Comparison of ENCODE assay signal across 1 cellular context in genomic region chr3:119579366-119580147, GRCh38.
TF ChIP-seq lines count a peak whose summit lies in the region.

Gene ADPRH (plus strand): TSS chr3:119579492. CDS start chr3:119582170, 2,678 bp downstream.

TF ChIP-seq in GM12878, 131 proteins besides CTCF, POLR2A, EP300 and RAD21 (continued from another document):
- TF ChIP-seq MLLT1 (IDR thresholded peaks at IDR 0.05) (peak; percentile 71; the same call in 1 of the 2 replicates), BHLHE40 (IDR thresholded peaks at IDR 0.05; ENCODE audit: borderline replicate concordance in 1 of 2, low read depth in 2 of 2, low read length in 1 of 2) (peak; percentile 56 to 80; a peak in 3 of 4 replicates), BCL11A (IDR thresholded peaks at IDR 0.05; ENCODE audit: low read depth, low read length) (no peak), MTA2 (IDR thresholded peaks at IDR 0.05; ENCODE audit: low read depth) (peak; percentile 31; the same call in 1 of the 2 replicates), POLR2AphosphoS2 (IDR thresholded peaks at IDR 0.05; ENCODE audit: low read depth, low read length) (peak; percentile 32; the same call in 1 of the 2 replicates), SREBF1 (IDR thresholded peaks at IDR 0.05; ENCODE audit: low read length) (no peak), SP1 (IDR thresholded peaks at IDR 0.05; ENCODE audit: low read depth, low read length) (no peak), EED (IDR thresholded peaks at IDR 0.05; ENCODE audit: low read depth) (peak; percentile 72), MTA3 (IDR thresholded peaks at IDR 0.05; ENCODE audit: borderline replicate concordance, low read length) (no peak), CHD2 (IDR thresholded peaks at IDR 0.05; ENCODE audit: borderline replicate concordance, low read depth, low read length) (peak; percentile 86), STAT3 (IDR thresholded peaks at IDR 0.05; ENCODE audit: low read depth, low read length) (peak; percentile 63; the same call in 1 of the 2 replicates), SMARCA5 (IDR thresholded peaks at IDR 0.05) (0 out of 2 replicates have a peak, but pooled peaks have one; percentile 52), MEF2B (IDR thresholded peaks at IDR 0.05; ENCODE audit: partially characterized antibody, poor library complexity, severe bottlenecking) (peak; percentile 16), KDM1A (IDR thresholded peaks at IDR 0.05; ENCODE audit: borderline replicate concordance) (no peak), TCF12 (IDR thresholded peaks at IDR 0.05; ENCODE audit: low read depth, low read length) (0 out of 2 replicates have a peak, but pooled peaks have one; percentile 54)
- TF ChIP-seq, protein P1, sequence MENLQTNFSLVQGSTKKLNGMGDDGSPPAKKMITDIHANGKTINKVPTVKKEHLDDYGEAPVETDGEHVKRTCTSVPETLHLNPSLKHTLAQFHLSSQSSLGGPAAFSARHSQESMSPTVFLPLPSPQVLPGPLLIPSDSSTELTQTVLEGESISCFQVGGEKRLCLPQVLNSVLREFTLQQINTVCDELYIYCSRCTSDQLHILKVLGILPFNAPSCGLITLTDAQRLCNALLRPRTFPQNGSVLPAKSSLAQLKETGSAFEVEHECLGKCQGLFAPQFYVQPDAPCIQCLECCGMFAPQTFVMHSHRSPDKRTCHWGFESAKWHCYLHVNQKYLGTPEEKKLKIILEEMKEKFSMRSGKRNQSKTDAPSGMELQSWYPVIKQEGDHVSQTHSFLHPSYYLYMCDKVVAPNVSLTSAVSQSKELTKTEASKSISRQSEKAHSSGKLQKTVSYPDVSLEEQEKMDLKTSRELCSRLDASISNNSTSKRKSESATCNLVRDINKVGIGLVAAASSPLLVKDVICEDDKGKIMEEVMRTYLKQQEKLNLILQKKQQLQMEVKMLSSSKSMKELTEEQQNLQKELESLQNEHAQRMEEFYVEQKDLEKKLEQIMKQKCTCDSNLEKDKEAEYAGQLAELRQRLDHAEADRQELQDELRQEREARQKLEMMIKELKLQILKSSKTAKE (IDR thresholded peaks at IDR 0.05; ENCODE audit: low read depth, poor library complexity, severe bottlenecking): peak; percentile 47
